ENCODE assay signal across 8 cellular contexts in the genomic region with DNA sequence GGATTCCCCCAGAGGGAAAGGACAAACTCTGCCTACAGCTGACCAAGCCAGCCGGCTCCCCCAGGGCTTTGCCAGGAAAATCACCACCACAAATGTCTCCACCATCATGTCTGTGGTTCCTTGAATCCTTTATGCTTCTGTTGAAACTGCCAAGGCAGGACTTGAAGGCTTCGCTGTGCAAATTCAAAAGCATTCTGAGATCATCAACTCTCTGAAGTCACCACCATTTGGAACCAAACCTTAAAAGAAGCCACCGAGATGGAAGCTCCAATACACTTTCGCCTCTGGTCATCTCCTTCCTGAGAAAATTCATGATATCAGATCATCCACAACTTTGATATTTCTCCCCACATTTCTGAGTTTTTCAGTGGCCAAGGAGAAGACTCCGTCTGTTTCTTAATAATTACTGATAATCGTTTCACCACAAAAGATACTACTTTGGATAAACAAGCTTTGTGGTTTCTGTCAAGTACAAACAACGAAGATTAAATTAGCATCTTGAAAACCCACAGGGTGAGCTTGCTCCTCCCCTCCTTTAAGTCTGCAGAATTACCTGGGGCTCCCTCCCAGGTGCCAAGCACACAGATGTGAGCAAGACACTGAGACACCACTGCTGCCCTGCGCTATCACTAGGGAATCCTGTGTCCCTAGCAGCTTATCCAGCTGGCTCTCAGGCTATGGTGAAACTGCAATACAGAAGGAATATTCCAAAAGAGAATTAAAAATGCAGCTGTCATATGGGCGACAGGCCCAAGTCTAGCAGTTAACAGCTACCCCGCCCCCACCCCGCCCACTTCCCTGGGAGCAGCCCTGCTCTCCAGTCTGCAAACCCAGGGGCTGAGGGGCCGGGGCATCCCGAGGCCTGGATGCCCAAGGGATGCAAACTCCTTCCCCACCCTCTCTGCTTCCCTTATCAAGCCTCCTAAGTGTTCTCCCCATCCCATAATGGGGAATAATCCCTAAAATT.
DNase-seq lines count a peak whose midpoint lies in the region; ATAC-seq and TF ChIP-seq lines count a peak whose summit lies in the region.

No MANE protein-coding gene starts in this region.

- intact Hi-C loops in dorsolateral prefrontal cortex (cut with DNase I) (loop anchor here in 1 of 2 donors (5.0 kb wide), 1 partner anchor 367 kb away; no protein-coding TSS in a partner anchor), sigmoid colon (cut with DNase I) (loop anchor here (10.0 kb wide), 3 partner anchors 115 to 365 kb away; no protein-coding TSS in a partner anchor)

- TF ChIP-seq POLR2A in sigmoid colon (IDR thresholded peaks at IDR 0.05), result no peak

- H3K36me3 ChIP-seq in sigmoid colon, result no peaks in the 10 kb centered on the region

- peak; percentile 14 for DNase-seq in GM03348 (ENCODE audit: low spot score)
- DNase-seq in NCI-H524 (lab: John Stamatoyannopoulos, UW), result peak; percentile 42 to 80
- DNase-seq in dorsolateral prefrontal cortex, result peak in 1 of 10 donors; percentile 10
- peak; percentile 71 for DNase-seq in sigmoid colon
- DNase-seq in epidermal melanocyte (ENCODE audit: insufficient read length, low spot score), result no peak
- no peak for DNase-seq in T1000 (lab: John Stamatoyannopoulos, UW)
- DNase-seq in omental fat pad (ENCODE audit: low spot score), result no peak

- peak overlapping the region in 43 of 59 donors; percentile 6 to 88 (median 80) for H3K27ac ChIP-seq in dorsolateral prefrontal cortex
- peak overlapping the region; percentile 73 to 83 (median 78) for H3K27ac ChIP-seq in sigmoid colon

- WGBS in sigmoid colon, 2 donors, result 47 to 60% methylated on average over 13 of the region's 13 CpGs

- peaks cover 0 to 49% (median 5%) of the 10 kb centered on the region in 45 donors for H3K27me3 ChIP-seq in dorsolateral prefrontal cortex
- H3K27me3 ChIP-seq in sigmoid colon, result no peaks in the 10 kb centered on the region

- no peak for TF ChIP-seq EP300 in sigmoid colon (IDR thresholded peaks at IDR 0.05)

- H3K4me1 ChIP-seq in sigmoid colon, result peaks cover 0 to 29% (median 23%) of the 10 kb centered on the region in 4 donors

- TF ChIP-seq CTCF in dorsolateral prefrontal cortex (IDR thresholded peaks at IDR 0.05 in 54 of 56, conservative IDR thresholded peaks at IDR 0.05 in 2 of 56; ENCODE audit: low read depth in 1 of 56, partially characterized antibody in 56 of 56), result no peak
- no peak for TF ChIP-seq CTCF in sigmoid colon (IDR thresholded peaks at IDR 0.05)
- TF ChIP-seq CTCF in omental fat pad (IDR thresholded peaks at IDR 0.05), result no peak

- no peak overlapping the region for H3K4me3 ChIP-seq in dorsolateral prefrontal cortex
- no peak overlapping the region for H3K4me3 ChIP-seq in sigmoid colon

- ATAC-seq in omental fat pad (ENCODE audit: low FRiP score) (no peak), HG03159 (IDR thresholded peaks at IDR 0.05; ENCODE audit: unreplicated experiment) (no peak)

- no peaks in the 10 kb centered on the region for H3K9me3 ChIP-seq in sigmoid colon

Comparison
In these comparisons a context has a peak if more than half of its experiments do, and no peak if none do; other contexts are left out.
1. DNase-seq: peak in GM03348 (single experiment), NCI-H524 (2 of 2) and sigmoid colon (single experiment); none in epidermal melanocyte (single experiment), T1000 (single experiment) and omental fat pad (single experiment).